In the genomic region with DNA sequence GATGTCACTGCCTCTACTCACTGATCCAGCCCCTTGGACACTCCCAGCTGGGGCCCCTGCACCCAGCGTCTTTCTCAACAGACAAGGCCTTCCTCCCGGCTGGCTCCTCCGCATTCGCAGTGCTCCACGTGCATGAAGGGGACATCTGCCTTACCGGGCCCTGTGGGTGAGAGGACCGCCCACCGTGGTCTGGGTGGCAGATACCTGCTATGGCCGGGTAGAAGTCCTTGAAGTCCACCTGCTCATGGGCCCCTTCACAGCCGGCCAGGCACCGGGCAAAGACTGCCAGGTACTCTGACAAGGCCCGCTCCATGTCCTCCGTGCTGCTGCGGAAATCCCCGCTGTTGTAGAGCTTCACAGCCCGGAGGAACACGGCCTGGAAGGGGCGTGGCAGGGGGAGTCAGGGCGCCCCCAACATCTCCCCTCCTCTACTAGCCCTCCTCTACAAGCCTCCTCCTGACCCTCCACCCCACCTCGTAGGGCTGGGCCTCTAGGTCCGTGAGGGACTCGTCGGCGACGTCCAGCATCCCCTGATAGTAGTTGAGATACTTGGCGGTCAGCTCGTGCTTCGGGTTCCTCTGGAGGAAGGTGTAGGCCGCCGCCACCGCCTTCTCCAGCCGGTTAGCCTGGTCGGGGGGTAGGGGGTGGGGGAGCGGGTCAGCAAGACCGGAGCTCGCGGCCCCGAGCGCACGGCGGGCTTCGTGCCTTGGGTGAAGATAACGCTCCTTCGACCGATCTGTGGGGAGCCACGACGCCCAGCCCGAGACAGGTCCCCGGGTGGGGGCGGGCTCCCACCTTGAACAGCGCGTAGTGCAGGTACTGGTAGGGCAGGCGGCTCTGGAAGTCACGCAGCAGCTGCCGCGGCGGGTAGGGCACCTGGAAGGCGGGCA, we compare ENCODE assay signal across 6 cellular contexts. TPM values are rescaled to one million over a fixed set of nuclear protein-coding genes. Genes with fewer than 3 reads are reported as not detected.
A peak's percentile ranks its signal among the peaks of the same experiment; 100 is the strongest.
DNase-seq lines count a peak whose midpoint lies in the region; ATAC-seq and TF ChIP-seq lines count a peak whose summit lies in the region.

No MANE protein-coding gene starts in this region.

- TF ChIP-seq CTCF in HFF-Myc (IDR thresholded peaks at IDR 0.05; ENCODE audit: low read depth, low read length, missing control alignments), result no peak
- TF ChIP-seq CTCF in ascending aorta (IDR thresholded peaks at IDR 0.05), result no peak
- TF ChIP-seq CTCF in GM10266 (IDR thresholded peaks at IDR 0.05; ENCODE audit: control insufficient read depth, insufficient read depth, low read depth, missing control alignments), result no peak

- H3K36me3 Mint-ChIP-seq in naive B cell, result no peaks in the 10 kb centered on the region

- DNase-seq in HFF-Myc (ENCODE audit: extremely low read depth, low read depth) (no peak), ascending aorta (ENCODE audit: low spot score in 2 of 2) (no peak), naive B cell (no peak), GM10266 (ENCODE audit: extremely low spot score) (no peak)
- DNase-seq in stimulated activated CD4-positive, alpha-beta T cell treated with anti-CD3 and anti-CD28 coated beads, Interleukin-15, amount 100 ng/mL, for 24 hours, result no peak

- peaks cover 10 to 21% (median 15%) of the 10 kb centered on the region in 3 donors for H3K4me1 Mint-ChIP-seq in naive B cell

- H3K27me3 ChIP-seq in ascending aorta, result no peaks in the 10 kb centered on the region

- H3K4me3 ChIP-seq in HFF-Myc (replicated peaks; ENCODE audit: low read depth, low read length), result peak overlapping the region; percentile 97
- peak overlapping the region; percentile 81 to 89 for H3K4me3 ChIP-seq in ascending aorta

- H3K27ac ChIP-seq in ascending aorta, result peak overlapping the region; percentile 56 to 87

- H3K4me3 Mint-ChIP-seq in naive B cell, result peak overlapping the region; percentile 45 to 93 (median 76)

- ATAC-seq in naive B cell (ENCODE audit: low read depth in 2 of 2), result peak; percentile 42 to 44
- ATAC-seq in HG03159 (IDR thresholded peaks at IDR 0.05; ENCODE audit: unreplicated experiment), result no peak

- peaks cover 0 to 3% of the 10 kb centered on the region in 2 donors for H3K36me3 ChIP-seq in ascending aorta

- intact Hi-C loops in ascending aorta (cut with DNase I), result no loop called here

- H3K27me3 Mint-ChIP-seq in naive B cell, result peaks cover 6 to 34% (median 10%) of the 10 kb centered on the region in 3 donors

- no peaks in the 10 kb centered on the region for H3K9me3 ChIP-seq in ascending aorta

- no peak overlapping the region for H3K27ac Mint-ChIP-seq in naive B cell

- H3K9me3 Mint-ChIP-seq in naive B cell, result no peaks in the 10 kb centered on the region

- peaks cover 10 to 20% of the 10 kb centered on the region in 2 donors for H3K4me1 ChIP-seq in ascending aorta

RNA-seq across cellular contexts. Expression of gene P3H4, which starts 0.8 kb away (rescaled TPM):
- 61.4 TPM for total RNA-seq in ascending aorta
- polyA plus RNA-seq in naive B cell (ENCODE audit: low read depth in 6 of 6), result 1 to 10 TPM in 2 of 6 donors, under 1 TPM in 4; 0.39 to 2.9 (median 0.87) TPM

RNA-seq across cellular contexts. Expression of gene FKBP10, which starts 1.9 kb away (rescaled TPM):
- 388 TPM for total RNA-seq in ascending aorta
- not detected for polyA plus RNA-seq in naive B cell (ENCODE audit: low read depth in 6 of 6)

RNA-seq across cellular contexts. Expression of gene JUP, which starts 24.4 kb away (rescaled TPM):
- 47.9 TPM for total RNA-seq in ascending aorta
- 100 to 1,000 TPM in 2 of 6 donors, 10 to 100 TPM in 4; 32.9 to 123 (median 51.0) TPM for polyA plus RNA-seq in naive B cell (ENCODE audit: low read depth in 6 of 6)

RNA-seq across cellular contexts. Expression of gene NT5C3B, which starts 25.1 kb away (rescaled TPM):
- 36.7 TPM for total RNA-seq in ascending aorta
- polyA plus RNA-seq in naive B cell (ENCODE audit: low read depth in 6 of 6), result 10 to 100 TPM; 28.9 to 49.8 (median 37.8) TPM

RNA-seq across cellular contexts. Expression of gene KLHL10, which starts 26.7 kb away (rescaled TPM):
- not detected for total RNA-seq in ascending aorta
- not detected for polyA plus RNA-seq in naive B cell (ENCODE audit: low read depth in 6 of 6)
